In genomic region chr19:2524840-2525723, GRCh38 we compare ENCODE assay signal across 9 cellular contexts. TPM values are rescaled to one million over a fixed set of nuclear protein-coding genes. Genes with fewer than 3 reads are reported as not detected.
A peak's percentile ranks its signal among the peaks of the same experiment; 100 is the strongest.
DNase-seq lines count a peak whose midpoint lies in the region; ATAC-seq and TF ChIP-seq lines count a peak whose summit lies in the region.
"Had no signal": no experiment of that assay in that cellular context is flagged by ENCODE, and none has a peak within 500 bp of the region (broad histone marks: within the 10 kb centered on the region; RNA-seq: fewer than 3 reads in every experiment).

No MANE protein-coding gene starts in this region.

- H3K9me3 Mint-ChIP-seq in H9, result no peaks in the 10 kb centered on the region; a peak in 1 of 5 replicates
- H3K9me3 Mint-ChIP-seq in stimulated activated memory B cell treated with anti-CD40 and anti-IgM and Interleukin-4, amounts not matched to agents 10 μg/mL and 1 μg/mL and 100 μg/mL, for 72 hours, result no peaks in the 10 kb centered on the region
- H3K9me3 Mint-ChIP-seq: T-helper 1 cell treated with Interleukin-12 subunit alpha and Interleukin-12 subunit beta and Interleukin-4 antibody, amounts not matched to agents 30 μg/mL and 1 μg/mL, for 36 hours had no signal

- no peak overlapping the region for H2BK12ac ChIP-seq in H9 (ENCODE audit: insufficient read length, low read depth, low read length)

- no peaks in the 10 kb centered on the region for H3K79me2 ChIP-seq in H9 (ENCODE audit: insufficient read depth, low read length)

- H2BK20ac ChIP-seq in H9 (ENCODE audit: low read depth, low read length, poor library complexity, severe bottlenecking), result no peak overlapping the region

- no peak overlapping the region for H3K18ac ChIP-seq in H9 (ENCODE audit: insufficient read length, low read depth, low read length)

- H2BK15ac ChIP-seq in H9 (ENCODE audit: low read depth, low read length), result no peak overlapping the region; the same call in 1 of the 2 replicates

- no CpG with 5 or more reads among the region's 45 CpGs for WGBS in H9 (ENCODE audit: extremely low coverage, insufficient read length, low lambda C conversion rate)

- H3K9ac ChIP-seq in H9 (ENCODE audit: extremely low read depth, insufficient read length, low read length), result no peak overlapping the region

- no peak overlapping the region for H2BK120ac ChIP-seq in H9 (ENCODE audit: low read depth, low read length, poor library complexity, severe bottlenecking)

- H3K79me1 ChIP-seq in H9 (ENCODE audit: insufficient read depth, low read depth, low read length, poor library complexity, severe bottlenecking), result no peaks in the 10 kb centered on the region

- H2BK5ac ChIP-seq in H9 (ENCODE audit: insufficient read length, low read length), result no peak overlapping the region

- peak overlapping the region; percentile 19 for H3K4me3 ChIP-seq in SJSA1

- no peak overlapping the region for H3K56ac ChIP-seq in H9 (ENCODE audit: insufficient read length, low read depth, low read length)

- H4K91ac ChIP-seq in H9 (ENCODE audit: insufficient read length, low read depth, low read length), result no peak overlapping the region

- no peak overlapping the region for H3K4ac ChIP-seq in H9 (ENCODE audit: low read depth, low read length)

- H3K4me1 ChIP-seq in H9 (ENCODE audit: insufficient read depth, low read length) (peaks cover 2% of the 10 kb centered on the region; the same call in 1 of the 2 replicates), SJSA1 (replicated peaks) (peaks cover 47% of the 10 kb centered on the region)

- H3K27ac ChIP-seq in H9 (ENCODE audit: insufficient read length, low read depth, low read length) (no peak overlapping the region), SJSA1 (peak overlapping the region; percentile 64)

- TF ChIP-seq CTCF in H9 (conservative IDR thresholded peaks at IDR 0.05), result no peak

- no peaks in the 10 kb centered on the region for H3K27me3 Mint-ChIP-seq in H9 (ENCODE audit: low read depth)
- H3K27me3 Mint-ChIP-seq in stimulated activated memory B cell treated with anti-CD40 and anti-IgM and Interleukin-4, amounts not matched to agents 10 μg/mL and 1 μg/mL and 100 μg/mL, for 72 hours, result no peaks in the 10 kb centered on the region

- H2AFZ ChIP-seq in H9 (ENCODE audit: low read length), result no peak overlapping the region

- no peak overlapping the region for H3K4me3 Mint-ChIP-seq in H9
- H3K4me3 Mint-ChIP-seq in stimulated activated memory B cell treated with anti-CD40 and anti-IgM and Interleukin-4, amounts not matched to agents 10 μg/mL and 1 μg/mL and 100 μg/mL, for 72 hours, result peak overlapping the region; percentile 43
- H3K4me3 Mint-ChIP-seq: T-helper 1 cell treated with Interleukin-12 subunit alpha and Interleukin-12 subunit beta and Interleukin-4 antibody, amounts not matched to agents 30 μg/mL and 1 μg/mL, for 36 hours had no signal

- H3K23me2 ChIP-seq in H9 (ENCODE audit: insufficient read length, low read depth, low read length, poor library complexity, severe bottlenecking), result no peaks in the 10 kb centered on the region

- no peak overlapping the region for H3T11ph ChIP-seq in H9 (ENCODE audit: low read length)

- H3K14ac ChIP-seq in H9 (ENCODE audit: insufficient read depth, low read length), result no peak overlapping the region

- H3K36me3 ChIP-seq in SJSA1, result no peaks in the 10 kb centered on the region

- intact Hi-C loops in Right ventricle myocardium superior (cut with DNase I), result no loop called here

- no peaks in the 10 kb centered on the region for H3K36me3 Mint-ChIP-seq in H9 (ENCODE audit: insufficient read depth in 1 of 3, low read depth in 3 of 3)
- H3K36me3 Mint-ChIP-seq in stimulated activated memory B cell treated with anti-CD40 and anti-IgM and Interleukin-4, amounts not matched to agents 10 μg/mL and 1 μg/mL and 100 μg/mL, for 72 hours, result peaks cover 4% of the 10 kb centered on the region

- H3K27me3 ChIP-seq in H9 (ENCODE audit: insufficient read depth, low read length) (no peaks in the 10 kb centered on the region), SJSA1 (replicated peaks) (no peaks in the 10 kb centered on the region)

- H3K9me3 ChIP-seq in H9 (ENCODE audit: control insufficient read depth, low read depth, low read length), result no peaks in the 10 kb centered on the region
- H3K9me3 ChIP-seq in SJSA1 (replicated peaks), result no peaks in the 10 kb centered on the region

- H3K27ac Mint-ChIP-seq in H9, result peak overlapping the region in 1 of 3 experiments; percentile 92; a peak in 1 of 7 replicates
- H3K27ac Mint-ChIP-seq in stimulated activated memory B cell treated with anti-CD40 and anti-IgM and Interleukin-4, amounts not matched to agents 10 μg/mL and 1 μg/mL and 100 μg/mL, for 72 hours, result no peak overlapping the region
- H3K27ac Mint-ChIP-seq: T-helper 1 cell treated with Interleukin-12 subunit alpha and Interleukin-12 subunit beta and Interleukin-4 antibody, amounts not matched to agents 30 μg/mL and 1 μg/mL, for 36 hours had no signal

- ATAC-seq in Right ventricle myocardium superior (ENCODE audit: poor library complexity), result peak; percentile 82
- no peak for ATAC-seq in stimulated activated memory B cell treated with anti-CD40 and anti-IgM and Interleukin-4, amounts not matched to agents 10 μg/mL and 1 μg/mL and 100 μg/mL, for 72 hours

- H3K4me1 Mint-ChIP-seq in H9, result peaks cover 6 to 21% of the 10 kb centered on the region in 2 experiments; a peak in 3 of 4 replicates
- peaks cover 19% of the 10 kb centered on the region for H3K4me1 Mint-ChIP-seq in stimulated activated memory B cell treated with anti-CD40 and anti-IgM and Interleukin-4, amounts not matched to agents 10 μg/mL and 1 μg/mL and 100 μg/mL, for 72 hours

- no peak for DNase-seq in H9
- peak; percentile 71 to 92 for DNase-seq in SJSA1 (ENCODE audit: low read depth in 1 of 2, low spot score in 2 of 2)
- DNase-seq in Right ventricle myocardium superior, result peak; percentile 59
- DNase-seq in NCI-H1092 treated with DMSO at 0.1 percent for 48 hours (lab: John Stamatoyannopoulos, UW), result no peak
- no peak for DNase-seq in activated gamma-delta T cell (lab: John Stamatoyannopoulos, UW)
- no peak for DNase-seq in iPS-NIHi7 (ENCODE audit: extremely low spot score)
- no peak for DNase-seq in COLO829 (ENCODE audit: low spot score)

- H4K5ac ChIP-seq in H9 (ENCODE audit: insufficient read length, low read depth, low read length), result peak overlapping the region; percentile 14

- peak overlapping the region; percentile 13 for H4K8ac ChIP-seq in H9 (replicated peaks; ENCODE audit: insufficient read length, low read depth, low read length)

- H2AK5ac ChIP-seq in H9 (ENCODE audit: insufficient read length, low read length), result no peak overlapping the region

- H3K4me2 ChIP-seq in H9 (ENCODE audit: insufficient read depth, insufficient read length, low read length), result no peak overlapping the region

- no peak overlapping the region for H3K23ac ChIP-seq in H9 (ENCODE audit: insufficient read length, low read depth, low read length)

- H4K20me1 ChIP-seq in H9 (ENCODE audit: control insufficient read depth, insufficient read depth, insufficient read length), result peaks cover 4% of the 10 kb centered on the region

RNA-seq across cellular contexts. Expression of gene GADD45B, which starts 49.2 kb away (rescaled TPM):
- total RNA-seq in H9 (2021) (13.5 and 16.2 TPM in 2 replicates), Right ventricle myocardium superior (42.1 TPM)
- total RNA-seq in SJSA1 (2014; rRNA removed; shearing (Covaris generic)), result 112 and 132 TPM in 2 replicates

Comparison
In these comparisons a context has a peak if more than half of its experiments do, and no peak if none do; other contexts are left out.
1. DNase-seq: peak in SJSA1 (2 of 2) and Right ventricle myocardium superior (single experiment); none in H9 (single experiment), NCI-H1092 treated with DMSO at 0.1 percent for 48 hours (single experiment), activated gamma-delta T cell (single experiment), iPS-NIHi7 (single experiment) and COLO829 (single experiment).